In the genomic region with DNA sequence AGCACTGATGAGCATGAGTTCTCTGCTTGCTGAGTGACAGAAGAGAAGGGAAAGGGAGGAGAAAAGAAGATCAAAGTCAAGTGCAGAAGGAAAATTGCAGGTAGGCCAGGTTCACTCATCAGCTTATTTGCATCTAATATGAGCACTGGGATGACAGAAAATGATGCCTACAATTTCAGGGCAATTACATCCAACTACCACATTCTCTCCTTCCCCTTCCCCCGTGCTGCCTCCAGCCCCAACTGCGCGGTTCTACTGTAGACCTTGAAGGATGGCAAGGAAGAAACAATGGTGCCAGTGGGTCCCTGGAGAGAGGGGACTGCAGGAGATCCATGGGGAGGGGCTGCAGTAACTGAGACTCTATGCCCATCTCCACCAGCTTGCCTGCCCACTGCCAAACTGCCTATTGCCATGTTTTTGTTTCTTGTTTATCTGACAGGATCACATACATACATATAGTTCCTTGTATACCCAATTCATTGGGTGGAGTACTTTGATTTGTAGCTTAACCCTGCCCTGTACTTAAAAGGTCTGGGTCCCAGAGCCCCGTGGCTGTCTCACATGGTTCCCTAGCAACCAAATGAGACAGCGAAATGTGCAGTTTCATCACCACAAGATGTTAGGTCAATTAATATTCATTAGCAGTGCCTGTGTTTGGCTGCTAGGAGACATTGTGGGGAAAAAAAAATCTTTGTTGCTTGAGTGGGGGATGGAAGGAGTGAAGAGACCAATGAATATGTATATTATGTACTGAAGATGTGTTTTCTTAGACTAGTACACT, we compare ENCODE assay signal across 18 cellular contexts.
DNase-seq lines count a peak whose midpoint lies in the region; ATAC-seq, FAIRE-seq and TF ChIP-seq lines count a peak whose summit lies in the region.
"Had no signal": no experiment of that assay in that cellular context is flagged by ENCODE, and none has a peak within 500 bp of the region (broad histone marks: within the 10 kb centered on the region; RNA-seq: fewer than 3 reads in every experiment).

No MANE protein-coding gene starts in this region.

- intact Hi-C loops in heart right ventricle (cut with DNase I) (no loop called here), heart left ventricle (cut with DNase I) (no loop called here), kidney (cut with DNase I) (no loop called here)

- no peak for FAIRE-seq in kidney (lab: Jason Lieb, UNC)
- FAIRE-seq: pancreas, urothelium cell line had no signal

- 76 to 78% methylated on average over 5 of the region's 5 CpGs for WGBS in heart right ventricle, 2 donors
- 74 to 80% (median 77%) methylated on average over 5 of the region's 5 CpGs for WGBS in heart left ventricle, 4 donors

- H3K27ac ChIP-seq in angular gyrus (ENCODE audit: low read depth, low read length) = peak overlapping the region; percentile 7
- H3K27ac ChIP-seq in heart right ventricle = no peak overlapping the region
- H3K27ac ChIP-seq in heart left ventricle = no peak overlapping the region
- H3K27ac ChIP-seq in kidney (ENCODE audit: low read depth in 2 of 2, low read length in 2 of 2) = no peak overlapping the region
- H3K27ac ChIP-seq: breast epithelium, pancreas, spleen had no signal

- DNase-seq in DMS 273 (lab: John Stamatoyannopoulos, UW; ENCODE audit: unreplicated experiment) (peak; percentile 76), NCI-H1417 (lab: John Stamatoyannopoulos, UW) (peak; percentile 3 to 97 (median 83)), midbrain (lab: John Stamatoyannopoulos, UW) (peak; percentile 76), heart right ventricle (no peak), heart left ventricle (no peak), kidney (no peak)
- DNase-seq: activated CD4-positive, CD25-positive, alpha-beta regulatory T cell treated with anti-CD3 and anti-CD28 coated beads, Interleukin-2, amount 50 U/mL, for 72 hours; effector memory CD4-positive, alpha-beta T cell; immature natural killer cell; pancreas; RPMI8226; spleen; stimulated activated naive CD8-positive, alpha-beta T cell treated with anti-CD3 and anti-CD28 coated beads, Interleukin-15, Interleukin-2, amounts not matched to agents 100 U/mL and 50 U/mL, for 24 hours; T-helper 17 cell had no signal

- TF ChIP-seq CTCF in heart right ventricle (IDR thresholded peaks at IDR 0.05) (no peak), heart left ventricle (IDR thresholded peaks at IDR 0.05) (no peak), kidney (IDR thresholded peaks at IDR 0.05; ENCODE audit: borderline replicate concordance, extremely low read depth, insufficient read depth) (no peak)

- H3K4me3 ChIP-seq in heart right ventricle (no peak overlapping the region), heart left ventricle (no peak overlapping the region), kidney (ENCODE audit: low read length in 2 of 2) (no peak overlapping the region)
- H3K4me3 ChIP-seq: breast epithelium, pancreas, spleen had no signal

- peaks cover 0 to 3% (median 0%) of the 10 kb centered on the region in 7 donors for H3K27me3 ChIP-seq in heart right ventricle
- peaks cover 0 to 2% (median 0%) of the 10 kb centered on the region in 9 donors for H3K27me3 ChIP-seq in heart left ventricle
- H3K27me3 ChIP-seq: breast epithelium, pancreas had no signal

- H3K4me1 ChIP-seq in heart right ventricle (no peaks in the 10 kb centered on the region), heart left ventricle (no peaks in the 10 kb centered on the region), kidney (ENCODE audit: control insufficient read depth in 1 of 2, insufficient read depth in 1 of 2, low read depth in 1 of 2, low read length in 2 of 2) (no peaks in the 10 kb centered on the region)
- H3K4me1 ChIP-seq: breast epithelium, pancreas, spleen had no signal

- no peaks in the 10 kb centered on the region for H3K36me3 ChIP-seq in heart right ventricle
- H3K36me3 ChIP-seq in heart left ventricle = no peaks in the 10 kb centered on the region
- no peaks in the 10 kb centered on the region for H3K36me3 ChIP-seq in kidney (ENCODE audit: control insufficient read depth in 1 of 2, insufficient read depth in 2 of 2, low read length in 2 of 2)
- H3K36me3 ChIP-seq: breast epithelium, pancreas, spleen had no signal

- no peak for TF ChIP-seq POLR2A in heart left ventricle (IDR thresholded peaks at IDR 0.05)

- no peak for ATAC-seq in heart right ventricle
- no peak for ATAC-seq in heart left ventricle
- ATAC-seq in HG02623 (IDR thresholded peaks at IDR 0.05; ENCODE audit: unreplicated experiment) = no peak
- ATAC-seq: pancreas; stimulated activated naive CD8-positive, alpha-beta T cell treated with anti-CD3 and anti-CD28 coated beads, Interleukin-15, Interleukin-2, amounts not matched to agents 100 U/mL and 50 U/mL, for 24 hours; T-helper 17 cell had no signal

- no peak overlapping the region for H3K9ac ChIP-seq in kidney (ENCODE audit: low read length in 2 of 2)

- H3K9me3 ChIP-seq in heart right ventricle (no peaks in the 10 kb centered on the region), heart left ventricle (no peaks in the 10 kb centered on the region), kidney (ENCODE audit: control insufficient read depth in 1 of 2, low read length in 2 of 2) (no peaks in the 10 kb centered on the region)
- H3K9me3 ChIP-seq: breast epithelium, pancreas, spleen had no signal

Comparison
In these comparisons a context has a peak if more than half of its experiments do, and no peak if none do; other contexts are left out.
1. DNase-seq: peak in DMS 273 (single experiment), NCI-H1417 (3 of 3) and midbrain (single experiment); none in heart right ventricle (0 of 2), heart left ventricle (0 of 5) and kidney (single experiment).